In genomic region chr1:28540651-28541050, GRCh38 we compare ENCODE assay signal across 1 cellular context.
TF ChIP-seq lines count a peak whose summit lies in the region.

No MANE protein-coding gene starts in this region.

TF ChIP-seq in GM23338, 12 proteins besides CTCF, POLR2A, EP300 and RAD21 (continued from another document):
- no peak for TF ChIP-seq REST (IDR thresholded peaks at IDR 0.05; ENCODE audit: unreplicated experiment)
- no peak for TF ChIP-seq NANOG (IDR thresholded peaks at IDR 0.05; ENCODE audit: borderline replicate concordance)
- TF ChIP-seq ZNF331 (CRISPR knock-in tag; IDR thresholded peaks at IDR 0.05; ENCODE audit: low read depth) = no peak
- TF ChIP-seq ZNF462 (CRISPR knock-in tag; IDR thresholded peaks at IDR 0.05) = no peak
TF ChIP-seq in GM23338: peak in this region for 0.
